28 cellular contexts compared by ENCODE assay signal in genomic region chr1:91771717-91772116, GRCh38.
"Had no signal": no experiment of that assay in that cellular context is flagged by ENCODE, and none has a peak within 500 bp of the region (broad histone marks: within the 10 kb centered on the region; RNA-seq: fewer than 3 reads in every experiment).

No MANE protein-coding gene starts in this region.

- ATAC-seq: activated CD4-positive, alpha-beta T cell treated with anti-CD3 and anti-CD28 coated beads for 36 hours; activated CD8-positive, alpha-beta T cell treated with anti-CD3 and anti-CD28 coated beads for 36 hours; activated naive CD4-positive, alpha-beta T cell treated with anti-CD3 and anti-CD28 coated beads, Interleukin-2, amount 50 U/mL, for 72 hours; activated T-cell treated with anti-CD3 and anti-CD28 coated beads, Interleukin-2, amount 50 U/mL, for 4 hours; activated T-helper 17 cell treated with anti-CD3 and anti-CD28 coated beads, Interleukin-2, amount 50 U/mL, for 72 hours; gastroesophageal sphincter had no signal

- H3K36me3 ChIP-seq: ascending aorta, breast epithelium, cardiac muscle cell, colonic mucosa, esophagus squamous epithelium, gastroesophageal sphincter had no signal

- FAIRE-seq: endometrium, endothelial cell of umbilical vein had no signal

- H3K27ac Mint-ChIP-seq: activated CD4-positive, alpha-beta T cell treated with anti-CD3 and anti-CD28 coated beads for 36 hours; activated CD8-positive, alpha-beta T cell treated with anti-CD3 and anti-CD28 coated beads for 36 hours; activated naive CD4-positive, alpha-beta T cell treated with anti-CD3 and anti-CD28 coated beads for 36 hours; activated naive CD4-positive, alpha-beta T cell treated with anti-CD3 and anti-CD28 coated beads, Interleukin-2, amount 50 U/mL, for 72 hours; activated naive CD8-positive, alpha-beta T cell treated with anti-CD3 and anti-CD28 coated beads, Interleukin-2, amount 10 ng/mL, durations not matched to agents 7 days and 5 days; activated T-helper 17 cell treated with anti-CD3 and anti-CD28 coated beads, Interleukin-2, amount 50 U/mL, for 72 hours had no signal

- H3K36me3 Mint-ChIP-seq: activated naive CD8-positive, alpha-beta T cell treated with anti-CD3 and anti-CD28 coated beads, Interleukin-2, amount 10 ng/mL, durations not matched to agents 7 days and 5 days; brain had no signal

- H3K4me1 ChIP-seq: colonic mucosa had no signal

- DNase-seq: activated CD4-positive, alpha-beta T cell treated with anti-CD3 and anti-CD28 coated beads for 36 hours; activated CD4-positive, alpha-beta T cell treated with anti-CD3 and anti-CD28 coated beads, Interleukin-2, amount 50 U/mL, for 1 hour; activated CD4-positive, alpha-beta T cell treated with anti-CD3 and anti-CD28 coated beads, Interleukin-2, amount 50 U/mL, for 48 hours; activated CD4-positive, CD25-positive, alpha-beta regulatory T cell; activated CD4-positive, CD25-positive, alpha-beta regulatory T cell treated with anti-CD3 and anti-CD28 coated beads, Interleukin-2, amount 50 U/mL, for 72 hours; activated CD8-positive, alpha-beta T cell treated with anti-CD3 and anti-CD28 coated beads for 36 hours; activated effector memory CD4-positive, alpha-beta T cell treated with Interleukin-2 at 50 U/mL for 16 hours; activated gamma-delta T cell treated with Interleukin-2 at 50 U/mL for 16 hours; activated naive CD4-positive, alpha-beta T cell treated with anti-CD3 and anti-CD28 coated beads for 36 hours; activated naive CD8-positive, alpha-beta T cell treated with anti-CD3 and anti-CD28 coated beads, Interleukin-2, amount 10 ng/mL, durations not matched to agents 7 days and 5 days; activated T-cell treated with anti-CD3 and anti-CD28 coated beads, Interleukin-2, amount 50 U/mL, for 4 hours; central memory CD4-positive, alpha-beta T cell; cerebellar nuclear complex; colonic mucosa; effector CD8-positive, alpha-beta T cell; esophagus squamous epithelium; foreskin melanocyte; T-helper 2 cell had no signal

- H3K4me3 Mint-ChIP-seq: activated CD4-positive, alpha-beta T cell treated with anti-CD3 and anti-CD28 coated beads for 36 hours; activated CD8-positive, alpha-beta T cell treated with anti-CD3 and anti-CD28 coated beads for 36 hours; activated naive CD4-positive, alpha-beta T cell treated with anti-CD3 and anti-CD28 coated beads for 36 hours; activated naive CD8-positive, alpha-beta T cell treated with anti-CD3 and anti-CD28 coated beads, Interleukin-2, amount 10 ng/mL, durations not matched to agents 7 days and 5 days; activated T-cell treated with anti-CD3 and anti-CD28 coated beads, Interleukin-2, amount 50 U/mL, for 4 hours; activated T-helper 17 cell treated with anti-CD3 and anti-CD28 coated beads, Interleukin-2, amount 50 U/mL, for 72 hours; brain had no signal

- H3K9me3 Mint-ChIP-seq: activated CD8-positive, alpha-beta T cell treated with anti-CD3 and anti-CD28 coated beads for 36 hours; activated naive CD4-positive, alpha-beta T cell treated with anti-CD3 and anti-CD28 coated beads for 36 hours; activated naive CD8-positive, alpha-beta T cell treated with anti-CD3 and anti-CD28 coated beads, Interleukin-2, amount 10 ng/mL, durations not matched to agents 7 days and 5 days; activated T-cell treated with anti-CD3 and anti-CD28 coated beads, Interleukin-2, amount 50 U/mL, for 4 hours; activated T-helper 17 cell treated with anti-CD3 and anti-CD28 coated beads, Interleukin-2, amount 50 U/mL, for 72 hours had no signal

- H3K27me3 ChIP-seq: ascending aorta, breast epithelium, cardiac muscle cell, colonic mucosa, esophagus squamous epithelium, gastroesophageal sphincter had no signal

- H3K27ac ChIP-seq: ascending aorta, cardiac muscle cell, colonic mucosa, epithelial cell of prostate had no signal

- H3K9me3 ChIP-seq: ascending aorta, breast epithelium, colonic mucosa, esophagus squamous epithelium, gastroesophageal sphincter had no signal

- H3K27me3 Mint-ChIP-seq: activated CD4-positive, alpha-beta T cell treated with anti-CD3 and anti-CD28 coated beads for 36 hours; activated CD8-positive, alpha-beta T cell treated with anti-CD3 and anti-CD28 coated beads for 36 hours; activated T-helper 17 cell treated with anti-CD3 and anti-CD28 coated beads, Interleukin-2, amount 50 U/mL, for 72 hours had no signal

- H3K4me3 ChIP-seq: ascending aorta, breast epithelium, cardiac muscle cell, colonic mucosa, esophagus squamous epithelium, gastroesophageal sphincter had no signal
